8 cellular contexts compared by ENCODE assay signal in the genomic region with DNA sequence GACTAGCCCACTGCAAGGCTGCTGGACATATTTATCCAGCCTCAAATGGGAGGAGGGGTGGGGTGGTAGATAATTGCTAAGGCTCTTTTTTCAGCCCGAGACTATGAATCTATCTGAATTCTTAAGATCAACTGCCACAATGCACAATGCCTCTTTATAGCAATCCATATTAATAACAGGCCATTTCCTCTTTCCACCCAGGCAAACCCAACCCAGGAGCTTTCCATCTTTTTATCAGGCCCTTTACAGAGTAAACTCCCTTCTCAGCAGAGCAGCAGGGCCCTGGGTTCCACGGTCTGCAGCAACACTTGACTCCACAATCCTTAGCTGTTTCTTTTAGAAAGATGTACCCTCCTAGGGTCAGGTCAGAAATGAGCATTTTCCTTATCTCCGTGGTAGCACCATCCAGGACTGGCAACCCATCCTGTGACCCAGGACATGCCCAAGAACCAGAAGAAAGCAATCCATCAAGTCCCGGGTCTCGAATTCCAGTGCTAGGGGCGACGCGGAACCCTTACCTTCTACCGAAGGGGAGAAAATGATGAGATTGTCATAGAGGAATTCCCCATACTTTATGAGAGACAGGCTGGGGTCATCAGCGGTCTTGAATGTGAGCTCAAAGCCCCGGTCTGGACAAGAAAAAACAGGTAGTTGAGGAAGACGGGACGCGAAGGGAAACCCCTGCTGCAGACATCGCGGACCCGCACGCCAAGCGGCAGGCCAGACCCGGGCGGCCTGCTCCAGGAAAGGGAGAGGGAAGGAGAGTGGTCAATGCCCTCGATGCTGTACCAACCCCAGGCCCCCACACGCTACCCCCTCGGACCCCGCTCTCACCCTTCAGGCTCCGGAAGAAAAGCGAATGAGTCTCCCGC. TPM values are rescaled to one million over a fixed set of nuclear protein-coding genes. Genes with fewer than 3 reads are reported as not detected.
DNase-seq lines count a peak whose midpoint lies in the region; ATAC-seq, FAIRE-seq and TF ChIP-seq lines count a peak whose summit lies in the region.

No MANE protein-coding gene starts in this region.

- no peak for TF ChIP-seq EP300 in sigmoid colon (IDR thresholded peaks at IDR 0.05)

- peak overlapping the region; percentile 99 for H3K27ac Mint-ChIP-seq in CD4-positive, CD25-positive, alpha-beta regulatory T cell

- ATAC-seq in CD4-positive, CD25-positive, alpha-beta regulatory T cell (ENCODE audit: low read depth in 2 of 2): no peak
- peak; percentile 3 for ATAC-seq in HG02588 (IDR thresholded peaks at IDR 0.05; ENCODE audit: unreplicated experiment)
- ATAC-seq in HG03139 (IDR thresholded peaks at IDR 0.05; ENCODE audit: unreplicated experiment): no peak

- TF ChIP-seq POLR2A in sigmoid colon (IDR thresholded peaks at IDR 0.05): no peak

- no peaks in the 10 kb centered on the region for H3K27me3 ChIP-seq in CD4-positive, CD25-positive, alpha-beta regulatory T cell (ENCODE audit: control insufficient read depth, insufficient read depth, low read length)
- no peaks in the 10 kb centered on the region for H3K27me3 ChIP-seq in sigmoid colon

- no peaks in the 10 kb centered on the region for H3K9me3 Mint-ChIP-seq in CD4-positive, CD25-positive, alpha-beta regulatory T cell

- peak overlapping the region; percentile 91 for H3K4me3 ChIP-seq in CD4-positive, CD25-positive, alpha-beta regulatory T cell (ENCODE audit: low read depth, low read length)
- H3K4me3 ChIP-seq in WI38 (ENCODE audit: low read depth, low read length): peak overlapping the region; percentile 97
- H3K4me3 ChIP-seq in fibroblast of pulmonary artery (replicated peaks; ENCODE audit: low read depth, low read length): peak overlapping the region; percentile 96
- H3K4me3 ChIP-seq in sigmoid colon: peak overlapping the region; percentile 67 to 92 (median 77)

- intact Hi-C loops in sigmoid colon (cut with DNase I): no loop called here

- H3K4me1 ChIP-seq in CD4-positive, CD25-positive, alpha-beta regulatory T cell (ENCODE audit: control insufficient read depth, insufficient read depth, low read length, poor library complexity, severe bottlenecking): peaks cover 38% of the 10 kb centered on the region
- H3K4me1 ChIP-seq in sigmoid colon: peaks cover 0 to 26% (median 23%) of the 10 kb centered on the region in 4 donors

- no peak for FAIRE-seq in RCC 7860 (lab: Jason Lieb, UNC)

- peaks cover 28 to 56% (median 36%) of the 10 kb centered on the region in 4 donors for H3K4me1 Mint-ChIP-seq in CD4-positive, CD25-positive, alpha-beta regulatory T cell

- H3K36me3 Mint-ChIP-seq in CD4-positive, CD25-positive, alpha-beta regulatory T cell: peaks cover 23% of the 10 kb centered on the region

- TF ChIP-seq CTCF in WI38 (IDR thresholded peaks at IDR 0.05; ENCODE audit: low read depth, low read length) (no peak), fibroblast of pulmonary artery (IDR thresholded peaks at IDR 0.05; ENCODE audit: low read length, missing control alignments) (no peak), sigmoid colon (IDR thresholded peaks at IDR 0.05) (no peak)

- no peaks in the 10 kb centered on the region for H3K27me3 Mint-ChIP-seq in CD4-positive, CD25-positive, alpha-beta regulatory T cell

- H3K36me3 ChIP-seq in CD4-positive, CD25-positive, alpha-beta regulatory T cell (ENCODE audit: control insufficient read depth, insufficient read depth, low read length): peaks cover 27% of the 10 kb centered on the region
- peaks cover 2 to 29% (median 12%) of the 10 kb centered on the region in 4 donors for H3K36me3 ChIP-seq in sigmoid colon

- peak overlapping the region; percentile 98 to 100 (median 99) for H3K4me3 Mint-ChIP-seq in CD4-positive, CD25-positive, alpha-beta regulatory T cell

- H3K27ac ChIP-seq in CD4-positive, CD25-positive, alpha-beta regulatory T cell (ENCODE audit: insufficient read depth, low read length, poor library complexity, severe bottlenecking): peak overlapping the region; percentile 79
- H3K27ac ChIP-seq in sigmoid colon: peak overlapping the region; percentile 78 to 89 (median 85)

- WGBS in sigmoid colon, 2 donors: 1 to 2% methylated on average over 28 of the region's 28 CpGs

- peak in 1 of 3 donors; percentile 33 for DNase-seq in CD4-positive, CD25-positive, alpha-beta regulatory T cell
- no peak for DNase-seq in fibroblast of pulmonary artery (ENCODE audit: low read depth)
- DNase-seq in sigmoid colon: no peak
- DNase-seq in NCI-H2196 treated with DMSO at 0.1 percent for 48 hours (lab: John Stamatoyannopoulos, UW; ENCODE audit: unreplicated experiment): no peak
- DNase-seq in RCC 7860 (ENCODE audit: low spot score): no peak

- no peaks in the 10 kb centered on the region for H3K9me3 ChIP-seq in CD4-positive, CD25-positive, alpha-beta regulatory T cell (ENCODE audit: control insufficient read depth in 2 of 2, low read length in 2 of 2)
- H3K9me3 ChIP-seq in sigmoid colon: no peaks in the 10 kb centered on the region

RNA-seq across cellular contexts. Expression of a gene that starts 0.6 kb away (rescaled TPM):
- total RNA-seq in CD4-positive, CD25-positive, alpha-beta regulatory T cell: 103 TPM
- 100 to 1,000 TPM; 254 to 283 (median 259) TPM for polyA plus RNA-seq in CD4-positive, CD25-positive, alpha-beta regulatory T cell
- 10 to 100 TPM; 87.8 to 98.9 (median 91.1) TPM for total RNA-seq in sigmoid colon
- polyA plus RNA-seq in sigmoid colon: 100 to 1,000 TPM in 1 of 3 donors, 10 to 100 TPM in 2; 61.3 to 243 (median 77.0) TPM

RNA-seq across cellular contexts. Expression of a gene that starts 27.3 kb away (rescaled TPM):
- total RNA-seq in CD4-positive, CD25-positive, alpha-beta regulatory T cell: 15.4 TPM
- 10 to 100 TPM; 18.8 to 23.0 (median 19.5) TPM for polyA plus RNA-seq in CD4-positive, CD25-positive, alpha-beta regulatory T cell
- total RNA-seq in sigmoid colon: 100 to 1,000 TPM; 137 to 179 (median 161) TPM
- 100 to 1,000 TPM in 2 of 3 donors, 10 to 100 TPM in 1; 60.1 to 149 (median 144) TPM for polyA plus RNA-seq in sigmoid colon

RNA-seq across cellular contexts. Expression of a gene that starts 57.2 kb away (rescaled TPM):
- not detected for total RNA-seq in CD4-positive, CD25-positive, alpha-beta regulatory T cell
- polyA plus RNA-seq in CD4-positive, CD25-positive, alpha-beta regulatory T cell: not detected
- 1 to 10 TPM in 3 of 4 donors, under 1 TPM in 1; 0.54 to 2.2 (median 1.5) TPM for total RNA-seq in sigmoid colon
- polyA plus RNA-seq in sigmoid colon: 1 to 10 TPM in 2 of 3 donors, under 1 TPM in 1; 0.69 to 2.4 (median 1.3) TPM
